ENCODE assay signal across 24 cellular contexts in genomic region chr1:169816617-169817016, GRCh38.
"Had no signal": no experiment of that assay in that cellular context is flagged by ENCODE, and none has a peak within 500 bp of the region (broad histone marks: within the 10 kb centered on the region; RNA-seq: fewer than 3 reads in every experiment).

No MANE protein-coding gene starts in this region.

- H3K36me3 ChIP-seq: pancreas, thoracic aorta, thyroid gland, upper lobe of left lung had no signal

- H3K4me1 ChIP-seq: pancreas, psoas muscle, right lobe of liver, sigmoid colon, stomach, thyroid gland, tibial nerve, upper lobe of left lung, vagina had no signal

- DNase-seq: nephron progenitor cell; nucleus accumbens; pancreas; psoas muscle; right cardiac atrium; right lobe of liver; sigmoid colon; small intestine; stimulated activated CD4-positive, alpha-beta T cell treated with anti-CD3 and anti-CD28 coated beads, Interleukin-15, amount 100 ng/mL, for 24 hours; stimulated activated CD4-positive, alpha-beta T cell treated with anti-CD3 and anti-CD28 coated beads, Interleukin-2, amount 100 ng/mL, for 24 hours; stimulated activated CD4-positive, alpha-beta T cell treated with anti-CD3 and anti-CD28 coated beads, Interleukin-2, amount 100 ng/mL, for 48 hours; stimulated activated CD4-positive, alpha-beta T cell treated with anti-CD3 and anti-CD28 coated beads, Interleukin-4, amount 100 ng/mL, for 24 hours; stimulated activated naive B cell treated with anti-CD40 and anti-IgM and Interleukin-4, amounts not matched to agents 10 μg/mL and 1 μg/mL and 100 μg/mL, for 72 hours; stimulated activated naive CD4-positive, alpha-beta T cell treated with Interleukin-2 at 50 U/mL for 16 hours; stomach; thyroid gland; upper lobe of left lung had no signal

- ATAC-seq: natural killer cell treated with Interleukin-12 subunit alpha and Interleukin-12 subunit beta and Interleukin-15 and Interleukin-18, amount 100 ng/mL, for 72 hours; pancreas; psoas muscle; right cardiac atrium; right lobe of liver; stimulated activated effector memory CD8-positive, alpha-beta T cell treated with anti-CD3 and anti-CD28 coated beads, Interleukin-12 subunit alpha, Interleukin-12 subunit beta, amount 100 ng/mL, for 72 hours; stimulated activated naive B cell treated with anti-CD40 and anti-IgM and Interleukin-4, amounts not matched to agents 10 μg/mL and 1 μg/mL and 100 μg/mL, for 72 hours had no signal

- FAIRE-seq: pancreas, small intestine, urothelium cell line had no signal

- H3K4me3 ChIP-seq: pancreas, psoas muscle, right lobe of liver, sigmoid colon, stomach, thoracic aorta, thyroid gland, tibial nerve, upper lobe of left lung, vagina had no signal

- H3K9me3 ChIP-seq: neutrophil, pancreas, psoas muscle, sigmoid colon, stomach, thoracic aorta, thyroid gland, tibial nerve, upper lobe of left lung, vagina had no signal

- H3K27ac ChIP-seq: neutrophil, pancreas, psoas muscle, right lobe of liver, sigmoid colon, stomach, thoracic aorta, thyroid gland, tibial nerve, upper lobe of left lung, vagina had no signal

- H3K27me3 ChIP-seq: neutrophil, pancreas, right lobe of liver, sigmoid colon, stomach, thyroid gland, tibial nerve, upper lobe of left lung, vagina had no signal
